8 cellular contexts compared by ENCODE assay signal in genomic region chr20:33686008-33686983, GRCh38. TPM values are rescaled to one million over a fixed set of nuclear protein-coding genes. Genes with fewer than 3 reads are reported as not detected.
A peak's percentile ranks its signal among the peaks of the same experiment; 100 is the strongest.
DNase-seq lines count a peak whose midpoint lies in the region; ATAC-seq and TF ChIP-seq lines count a peak whose summit lies in the region.

Gene E2F1, minus strand, starts transcription at chr20:33686385. Its CDS starts 121 bp downstream, at chr20:33686264.

- peaks cover 18 to 22% of the 10 kb centered on the region in 2 experiments for H3K4me1 ChIP-seq in neutrophil (ENCODE audit: control insufficient read depth in 1 of 2, insufficient read depth in 1 of 2, low read depth in 1 of 2, low read length in 1 of 2)

- H3K4me3 ChIP-seq in NB4 (ENCODE audit: low read depth, low read length) = peak within 1 kb of the TSS; percentile 92
- H3K4me3 ChIP-seq in neutrophil (ENCODE audit: low read depth in 1 of 2, low read length in 1 of 2) = peak within 1 kb of the TSS; percentile 59 to 64

- DNase-seq in GM10248 (ENCODE audit: extremely low spot score) (peak; percentile 99), NB4 (ENCODE audit: low read depth) (peak; percentile 98), SK-MEL-5 (ENCODE audit: low read depth, low spot score) (peak; percentile 95), foreskin melanocyte (peak; percentile 85), substantia nigra (lab: John Stamatoyannopoulos, UW) (peak; percentile 51 to 98 (median 92))
- DNase-seq in activated naive CD4-positive, alpha-beta T cell (lab: John Stamatoyannopoulos, UW) = peak; percentile 77 to 91 (median 86)

- H3K27me3 ChIP-seq in neutrophil = no peaks in the 10 kb centered on the region

- POLR2A ChIA-PET in GM10248 (lab: Yijun Ruan, JAX) = no interaction called here

- TF ChIP-seq POLR2A in NB4 (IDR thresholded peaks at IDR 0.05; ENCODE audit: extremely low read depth, insufficient read length) = peak; percentile 66

- no peaks in the 10 kb centered on the region for H3K9me3 ChIP-seq in neutrophil

- H3K36me3 ChIP-seq in neutrophil = no peaks in the 10 kb centered on the region

- H3K27ac ChIP-seq in neutrophil = peak within 1 kb of the TSS; percentile 33
- H3K27ac ChIP-seq in substantia nigra (ENCODE audit: low read depth, low read length, poor library complexity, severe bottlenecking) = peak within 1 kb of the TSS; percentile 97

- CTCF ChIA-PET in GM10248 (lab: Yijun Ruan, JAX) = interaction anchor here (1.0 to 2.4 kb wide), 4 partner anchors 16 to 46 kb away, joined by 3 to 22 read pairs (median 4); partner anchors contain the start of gene ACTL10

- peak; percentile 2 for TF ChIP-seq CTCF in GM10248 (IDR thresholded peaks at IDR 0.05; ENCODE audit: control extremely low read depth, extremely low read depth, low read depth, missing control alignments)
- TF ChIP-seq CTCF in NB4 (IDR thresholded peaks at IDR 0.05; ENCODE audit: low read depth, low read length) = no peak
- peak; percentile 53 for TF ChIP-seq CTCF in neutrophil (IDR thresholded peaks at IDR 0.05)

- ATAC-seq in HG02571 (IDR thresholded peaks at IDR 0.05; ENCODE audit: unreplicated experiment) = peak; percentile 81

- in situ Hi-C loops in SK-MEL-5 (cut with HindIII; ENCODE audit: low pct_unique_long_range_greater_than_20kb, low sequenced_read_pairs) = no loop called here

RNA-seq across cellular contexts. Expression of gene E2F1, which starts in this region (rescaled TPM):
- 16.7 and 18.9 TPM in 2 replicates for total RNA-seq in SK-MEL-5 (2014; rRNA removed; shearing (Covaris generic))
- 33.9 and 34.1 TPM in 2 replicates for polyA plus RNA-seq in SK-MEL-5 (2015; cell fraction: cytosol; rRNA removed)
- 58.5 and 61.2 TPM in 2 replicates for polyA plus RNA-seq in SK-MEL-5 (2015; cell fraction: nucleus; rRNA removed)

Comparison
In these comparisons a context has a peak if more than half of its experiments do, and no peak if none do; other contexts are left out.
1. Peak in every context shown above with its lines: DNase-seq, ATAC-seq, H3K4me3 ChIP-seq and H3K27ac ChIP-seq.